Comparison of ENCODE assay signal across 28 cellular contexts in genomic region chr19:46490774-46491173, GRCh38. TPM values are rescaled to one million over a fixed set of nuclear protein-coding genes. Genes with fewer than 3 reads are reported as not detected.
"Had no signal": no experiment of that assay in that cellular context is flagged by ENCODE, and none has a peak within 500 bp of the region (broad histone marks: within the 10 kb centered on the region; RNA-seq: fewer than 3 reads in every experiment).

No MANE protein-coding gene starts in this region.

- DNase-seq: dermis blood vessel endothelial cell; effector memory CD8-positive, alpha-beta T cell; erythroblast; esophagus squamous epithelium; foreskin melanocyte; glutamatergic neuron; heart right ventricle; left cardiac atrium; mesendoderm; midbrain; stimulated activated CD4-positive, alpha-beta T cell treated with anti-CD3 and anti-CD28 coated beads, Interleukin-12 subunit alpha, Interleukin-12 subunit beta, amount 100 ng/mL, for 4 hours; stimulated activated CD4-positive, alpha-beta T cell treated with anti-CD3 and anti-CD28 coated beads, Interleukin-1b, Interleukin-23, amount 100 ng/mL, for 48 hours; stimulated activated CD4-positive, alpha-beta T cell treated with anti-CD3 and anti-CD28 coated beads, Interleukin-4, amount 100 ng/mL, for 1 hour; stimulated activated CD8-positive, alpha-beta memory T cell treated with anti-CD3 and anti-CD28 coated beads, Interleukin-4, amount 100 ng/mL, for 48 hours; stimulated activated naive CD8-positive, alpha-beta T cell treated with anti-CD3 and anti-CD28 coated beads, Interleukin-15, amount 100 ng/mL, for 72 hours; transverse colon had no signal

- H3K27me3 ChIP-seq: vagina had no signal

- H3K9me3 ChIP-seq: esophagus squamous epithelium, heart right ventricle, left lung, prostate gland, right atrium auricular region, suprapubic skin, transverse colon, vagina had no signal

- H3K36me3 ChIP-seq: esophagus squamous epithelium, heart right ventricle, left lung, neural progenitor cell, prostate gland, right atrium auricular region, suprapubic skin, transverse colon, vagina had no signal

- H3K4me2 ChIP-seq: smooth muscle cell had no signal

- H3K4me3 ChIP-seq: left lung, prostate gland, smooth muscle cell, suprapubic skin, transverse colon had no signal

- H2AFZ ChIP-seq: neural progenitor cell had no signal

- H3K4me3 Mint-ChIP-seq: effector memory CD8-positive, alpha-beta T cell; neural progenitor cell; stimulated activated naive CD8-positive, alpha-beta T cell treated with anti-CD3 and anti-CD28 coated beads, Interleukin-15, amount 100 ng/mL, for 72 hours had no signal

- H3K36me3 Mint-ChIP-seq: naive thymus-derived CD4-positive, alpha-beta T cell had no signal

- FAIRE-seq: endometrium, islet of Langerhans had no signal

- H3K9ac ChIP-seq: neural progenitor cell had no signal

- H3K27ac Mint-ChIP-seq: effector memory CD8-positive, alpha-beta T cell; neural progenitor cell; stimulated activated naive CD8-positive, alpha-beta T cell treated with anti-CD3 and anti-CD28 coated beads, Interleukin-15, amount 100 ng/mL, for 72 hours had no signal

- H3K27ac ChIP-seq: esophagus squamous epithelium, heart right ventricle, left lung, neural progenitor cell, prostate gland, transverse colon had no signal

- H3K9me3 Mint-ChIP-seq: effector memory CD8-positive, alpha-beta T cell; nephron; stimulated activated naive CD8-positive, alpha-beta T cell treated with anti-CD3 and anti-CD28 coated beads, Interleukin-15, amount 100 ng/mL, for 72 hours had no signal

- H3K4me1 ChIP-seq: prostate gland had no signal

RNA-seq across cellular contexts. Expression of gene PNMA8A, which starts 19.4 kb away (rescaled TPM):
- total RNA-seq: lung microvascular endothelial cell had no signal
